1 cellular context compared by ENCODE assay signal in genomic region chr1:109214695-109215623, GRCh38.
A peak's percentile ranks its signal among the peaks of the same experiment; 100 is the strongest.
TF ChIP-seq lines count a peak whose summit lies in the region.

No MANE protein-coding gene starts in this region.

TF ChIP-seq in HCT116, 20 proteins besides CTCF, POLR2A, EP300 and RAD21 (continued from another document):
- TF ChIP-seq, protein P1, sequence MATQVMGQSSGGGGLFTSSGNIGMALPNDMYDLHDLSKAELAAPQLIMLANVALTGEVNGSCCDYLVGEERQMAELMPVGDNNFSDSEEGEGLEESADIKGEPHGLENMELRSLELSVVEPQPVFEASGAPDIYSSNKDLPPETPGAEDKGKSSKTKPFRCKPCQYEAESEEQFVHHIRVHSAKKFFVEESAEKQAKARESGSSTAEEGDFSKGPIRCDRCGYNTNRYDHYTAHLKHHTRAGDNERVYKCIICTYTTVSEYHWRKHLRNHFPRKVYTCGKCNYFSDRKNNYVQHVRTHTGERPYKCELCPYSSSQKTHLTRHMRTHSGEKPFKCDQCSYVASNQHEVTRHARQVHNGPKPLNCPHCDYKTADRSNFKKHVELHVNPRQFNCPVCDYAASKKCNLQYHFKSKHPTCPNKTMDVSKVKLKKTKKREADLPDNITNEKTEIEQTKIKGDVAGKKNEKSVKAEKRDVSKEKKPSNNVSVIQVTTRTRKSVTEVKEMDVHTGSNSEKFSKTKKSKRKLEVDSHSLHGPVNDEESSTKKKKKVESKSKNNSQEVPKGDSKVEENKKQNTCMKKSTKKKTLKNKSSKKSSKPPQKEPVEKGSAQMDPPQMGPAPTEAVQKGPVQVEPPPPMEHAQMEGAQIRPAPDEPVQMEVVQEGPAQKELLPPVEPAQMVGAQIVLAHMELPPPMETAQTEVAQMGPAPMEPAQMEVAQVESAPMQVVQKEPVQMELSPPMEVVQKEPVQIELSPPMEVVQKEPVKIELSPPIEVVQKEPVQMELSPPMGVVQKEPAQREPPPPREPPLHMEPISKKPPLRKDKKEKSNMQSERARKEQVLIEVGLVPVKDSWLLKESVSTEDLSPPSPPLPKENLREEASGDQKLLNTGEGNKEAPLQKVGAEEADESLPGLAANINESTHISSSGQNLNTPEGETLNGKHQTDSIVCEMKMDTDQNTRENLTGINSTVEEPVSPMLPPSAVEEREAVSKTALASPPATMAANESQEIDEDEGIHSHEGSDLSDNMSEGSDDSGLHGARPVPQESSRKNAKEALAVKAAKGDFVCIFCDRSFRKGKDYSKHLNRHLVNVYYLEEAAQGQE (IDR thresholded peaks at IDR 0.05; ENCODE audit: low read depth): no peak
- TF ChIP-seq SP1 (IDR thresholded peaks at IDR 0.05; ENCODE audit: low read depth): no peak
- no peak for TF ChIP-seq CBX3 (IDR thresholded peaks at IDR 0.05; ENCODE audit: low read depth)
- peak; percentile 69 for TF ChIP-seq POLR2AphosphoS5 (IDR thresholded peaks at IDR 0.05; ENCODE audit: low read depth, low read length)
- TF ChIP-seq JUND (IDR thresholded peaks at IDR 0.05): 0 out of 2 replicates have a peak, but pooled peaks have one; percentile 12
- TF ChIP-seq SRF (IDR thresholded peaks at IDR 0.05; ENCODE audit: low read depth): no peak
- TF ChIP-seq EZH2phosphoT487 (IDR thresholded peaks at IDR 0.05; ENCODE audit: borderline replicate concordance): no peak
